Comparison of ENCODE assay signal across 8 cellular contexts in the genomic region with DNA sequence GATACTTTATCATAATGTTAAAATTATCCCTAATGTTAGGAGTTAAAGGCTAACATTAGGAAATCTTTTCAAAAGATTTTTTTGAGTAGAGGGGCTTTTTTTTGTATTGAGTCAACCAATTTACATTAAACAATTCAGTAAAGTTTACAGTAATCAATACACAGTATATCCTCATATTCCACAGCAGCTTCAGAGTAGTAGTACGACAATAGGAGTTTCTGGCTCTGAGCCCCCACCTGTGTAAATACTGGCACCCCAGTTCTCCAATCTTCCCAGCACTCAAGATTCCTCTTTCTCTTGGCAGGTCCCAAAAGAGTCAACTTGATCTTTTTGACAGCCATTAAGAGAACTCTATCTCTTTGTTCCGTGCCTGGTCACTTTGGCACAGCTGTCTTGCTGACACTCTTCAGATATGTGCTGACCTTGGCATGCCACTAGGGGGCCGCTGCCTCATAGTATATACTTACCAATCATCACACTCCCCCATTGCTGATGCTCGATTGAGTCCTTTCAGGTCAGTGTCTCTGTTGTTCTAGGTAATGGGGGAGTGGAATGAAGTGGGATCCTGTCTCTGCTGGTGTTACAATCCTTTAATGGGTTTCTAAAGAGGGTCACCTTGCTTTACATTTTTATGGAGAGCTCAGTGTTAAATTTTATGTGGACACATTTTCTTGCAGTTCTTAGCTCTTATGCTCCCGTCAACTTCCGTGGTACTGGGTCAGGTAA.
DNase-seq lines count a peak whose midpoint lies in the region; ATAC-seq lines count a peak whose summit lies in the region.

No MANE protein-coding gene starts in this region.

- peaks cover 16% of the 10 kb centered on the region for H3K4me1 Mint-ChIP-seq in central memory CD8-positive, alpha-beta T cell

- H3K4me3 Mint-ChIP-seq in central memory CD8-positive, alpha-beta T cell = no peak overlapping the region

- in situ Hi-C loops in ACHN (cut with HindIII; ENCODE audit: low pct_ligation_motif_present, low pct_unique_long_range_greater_than_20kb, low sequenced_read_pairs) = loop anchor here (25.0 kb wide), 1 partner anchor 92 kb away; no protein-coding TSS in a partner anchor

- H3K36me3 Mint-ChIP-seq in central memory CD8-positive, alpha-beta T cell (ENCODE audit: insufficient read depth) = no peaks in the 10 kb centered on the region

- DNase-seq in ACHN (peak; percentile 56), NCI-H2107 treated with DMSO at 0.1 percent for 48 hours (lab: John Stamatoyannopoulos, UW; ENCODE audit: unreplicated experiment) (peak; percentile 27), left kidney (ENCODE audit: low read depth, low spot score) (peak; percentile 87)
- DNase-seq in activated CD4-positive, CD25-positive, alpha-beta regulatory T cell treated with anti-CD3 and anti-CD28 coated beads, Interleukin-2, amount 50 U/mL, for 16 hours (ENCODE audit: low read depth, low spot score) = peak; percentile 50
- peak; percentile 45 to 47 for DNase-seq in central memory CD8-positive, alpha-beta T cell (ENCODE audit: low spot score in 2 of 2)
- peak; percentile 60 to 63 for DNase-seq in stimulated activated CD4-positive, alpha-beta T cell treated with anti-CD3 and anti-CD28 coated beads, Interleukin-4, amount 100 ng/mL, for 48 hours (ENCODE audit: low read depth in 2 of 2)

- peak; percentile 92 for ATAC-seq in GM18520 (IDR thresholded peaks at IDR 0.05; ENCODE audit: unreplicated experiment)
- peak; percentile 96 for ATAC-seq in HG03039 (IDR thresholded peaks at IDR 0.05; ENCODE audit: unreplicated experiment)
- peak; percentile 90 for ATAC-seq in central memory CD8-positive, alpha-beta T cell (replicated peaks; ENCODE audit: extremely low read depth, poor library complexity, severe bottlenecking)

- no peak overlapping the region for H3K27ac Mint-ChIP-seq in central memory CD8-positive, alpha-beta T cell (ENCODE audit: low read depth)

- H3K9me3 Mint-ChIP-seq in central memory CD8-positive, alpha-beta T cell = no peaks in the 10 kb centered on the region

- no peaks in the 10 kb centered on the region for H3K27me3 Mint-ChIP-seq in central memory CD8-positive, alpha-beta T cell

Comparison
In these comparisons a context has a peak if more than half of its experiments do, and no peak if none do; other contexts are left out.
1. Peak in every context shown above with its lines: DNase-seq and ATAC-seq.
2. DNase-seq: peak in every context shown above with its lines; median percentile 87 in left kidney; 62 in stimulated activated CD4-positive, alpha-beta T cell treated with anti-CD3 and anti-CD28 coated beads, Interleukin-4, amount 100 ng/mL, for 48 hours; 56 in ACHN; 50 in activated CD4-positive, CD25-positive, alpha-beta regulatory T cell treated with anti-CD3 and anti-CD28 coated beads, Interleukin-2, amount 50 U/mL, for 16 hours; 46 in central memory CD8-positive, alpha-beta T cell; 27 in NCI-H2107 treated with DMSO at 0.1 percent for 48 hours.